15 cellular contexts compared by ENCODE assay signal in the genomic region with DNA sequence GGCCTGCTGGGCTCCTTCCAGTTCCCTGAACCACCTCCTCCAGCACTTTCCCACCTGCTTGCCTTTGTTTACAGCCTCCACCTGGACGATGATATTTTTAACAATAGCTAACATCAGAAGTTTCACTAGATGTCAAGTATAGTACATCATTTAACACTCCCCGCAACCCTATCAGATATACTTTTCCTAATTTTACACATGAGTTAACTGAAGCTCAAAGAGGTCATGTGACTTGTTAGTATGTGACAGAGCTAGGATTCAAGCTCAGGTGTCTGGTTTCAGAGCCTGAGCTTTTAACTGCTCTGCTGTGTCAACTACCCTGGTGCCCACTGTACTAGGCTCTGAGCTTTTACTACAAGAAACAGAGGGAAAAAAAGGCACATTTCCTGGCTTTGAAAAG. TPM values are rescaled to one million over a fixed set of nuclear protein-coding genes. Genes with fewer than 3 reads are reported as not detected.
"Had no signal": no experiment of that assay in that cellular context is flagged by ENCODE, and none has a peak within 500 bp of the region (broad histone marks: within the 10 kb centered on the region; RNA-seq: fewer than 3 reads in every experiment).

No MANE protein-coding gene starts in this region.

- H3K9me3 ChIP-seq: pancreas, thoracic aorta had no signal

- H3K36me3 ChIP-seq: neural progenitor cell had no signal

- H3K4me1 ChIP-seq: neural progenitor cell, pancreas had no signal

- DNase-seq: activated CD4-positive, alpha-beta T cell treated with anti-CD3 and anti-CD28 coated beads for 4 hours; activated CD8-positive, alpha-beta memory T cell treated with anti-CD3 and anti-CD28 coated beads, Interleukin-2, amount 50 U/mL, for 48 hours; activated CD8-positive, alpha-beta T cell treated with anti-CD3 and anti-CD28 coated beads, Interleukin-2, amount 10 ng/mL, durations not matched to agents 7 days and 5 days; activated naive CD8-positive, alpha-beta T cell treated with anti-CD3 and anti-CD28 coated beads, Interleukin-2, amount 50 U/mL, for 24 hours; effector CD4-positive, alpha-beta T cell; kidney; pancreas; retina; stimulated activated CD4-positive, alpha-beta T cell treated with anti-CD3 and anti-CD28 coated beads, Interleukin-4, amount 100 ng/mL, for 4 hours; stimulated activated naive CD8-positive, alpha-beta T cell treated with anti-CD3 and anti-CD28 coated beads, Interleukin-15, amount 100 ng/mL, for 72 hours; T-helper 9 cell had no signal

- H3K27me3 ChIP-seq: hepatocyte, neural progenitor cell, pancreas had no signal

- H3K4me3 ChIP-seq: coronary artery, hepatocyte, neural progenitor cell, pancreas, thoracic aorta had no signal

- H3K27ac ChIP-seq: coronary artery, hepatocyte, neural progenitor cell, pancreas, thoracic aorta had no signal

- ATAC-seq: activated CD8-positive, alpha-beta T cell treated with anti-CD3 and anti-CD28 coated beads, Interleukin-2, amount 10 ng/mL, durations not matched to agents 7 days and 5 days; activated naive CD8-positive, alpha-beta T cell treated with anti-CD3 and anti-CD28 coated beads, Interleukin-2, amount 50 U/mL, for 24 hours; stimulated activated naive CD8-positive, alpha-beta T cell treated with anti-CD3 and anti-CD28 coated beads, Interleukin-15, amount 100 ng/mL, for 72 hours had no signal

RNA-seq across cellular contexts. Expression of a gene that starts 14.3 kb away (rescaled TPM):
- total RNA-seq: activated CD8-positive, alpha-beta T cell treated with anti-CD3 and anti-CD28 coated beads, Interleukin-2, amount 10 ng/mL, durations not matched to agents 7 days and 5 days had no signal
